In the genomic region with DNA sequence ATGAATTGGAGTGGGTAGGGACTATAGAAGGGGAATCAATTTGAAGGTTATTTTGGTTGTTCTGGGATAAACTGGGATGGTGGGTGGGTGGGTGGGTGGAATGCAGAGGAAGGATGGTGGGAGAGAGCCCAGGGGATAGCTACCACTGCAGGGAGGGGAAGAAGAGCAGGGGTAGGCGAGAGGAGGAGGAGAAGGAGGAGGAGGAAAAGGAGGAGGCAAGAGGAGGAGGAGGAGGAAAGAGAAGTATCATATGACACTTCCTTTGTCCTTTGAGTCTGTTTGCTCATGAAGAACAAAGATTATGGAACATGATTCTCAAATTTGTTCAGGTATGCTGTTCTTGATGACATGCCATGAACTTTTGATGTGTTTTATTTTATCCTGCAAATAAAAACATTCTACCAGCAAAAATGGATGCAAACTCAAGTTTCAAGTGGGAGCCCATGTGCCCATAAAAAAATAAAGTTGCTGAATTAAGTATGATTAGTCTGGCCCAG, we compare ENCODE assay signal across 29 cellular contexts. TPM values are rescaled to one million over a fixed set of nuclear protein-coding genes. Genes with fewer than 3 reads are reported as not detected.
DNase-seq lines count a peak whose midpoint lies in the region; FAIRE-seq and TF ChIP-seq lines count a peak whose summit lies in the region.
"Had no signal": no experiment of that assay in that cellular context is flagged by ENCODE, and none has a peak within 500 bp of the region (broad histone marks: within the 10 kb centered on the region; RNA-seq: fewer than 3 reads in every experiment).

No MANE protein-coding gene starts in this region.

- no peak overlapping the region for H3K4me3 ChIP-seq in H1 (ENCODE audit: extremely low read depth in 1 of 4, insufficient read depth in 2 of 4, low read depth in 3 of 4, low read length in 4 of 4)
- no peak overlapping the region for H3K4me3 ChIP-seq in vagina
- H3K4me3 ChIP-seq: BLaER1 treated with 17β-estradiol and CSF1 and Interleukin-3, amounts not matched to agents 10 nM and 100 nM; Peyer's patch had no signal

- no peaks in the 10 kb centered on the region for H4K20me1 ChIP-seq in H1 (replicated peaks in 1 of 2; ENCODE audit: control insufficient read depth in 1 of 2, insufficient read depth in 2 of 2, low read length in 2 of 2)
- H4K20me1 ChIP-seq: BLaER1 treated with 17β-estradiol and CSF1 and Interleukin-3, amounts not matched to agents 10 nM and 100 nM had no signal

- intact Hi-C loops in vagina (cut with DNase I) = no loop called here

- H2BK120ac ChIP-seq in H1 (replicated peaks; ENCODE audit: low read depth, low read length) = no peak overlapping the region

- no peak overlapping the region for H4K5ac ChIP-seq in H1 (ENCODE audit: insufficient read length, low read depth, low read length)

- no peak overlapping the region for H3K23ac ChIP-seq in H1 (ENCODE audit: insufficient read length)

- H3K4me1 ChIP-seq in H1 (replicated peaks in 1 of 4; ENCODE audit: control insufficient read depth in 3 of 4, insufficient read depth in 4 of 4, low read length in 3 of 4) (no peaks in the 10 kb centered on the region; a peak in 1 of 7 replicates), vagina (no peaks in the 10 kb centered on the region)
- H3K4me1 ChIP-seq: Peyer's patch had no signal

- H3K27ac ChIP-seq in H1 (ENCODE audit: low read depth, low read length) (no peak overlapping the region), vagina (no peak overlapping the region)
- H3K27ac ChIP-seq: BLaER1 treated with 17β-estradiol and CSF1 and Interleukin-3, amounts not matched to agents 10 nM and 100 nM; Peyer's patch had no signal

- no peaks in the 10 kb centered on the region for H3K27me3 ChIP-seq in H1 (replicated peaks in 1 of 4; ENCODE audit: control insufficient read depth in 3 of 4, extremely low read depth in 1 of 4, insufficient read depth in 3 of 4, low read length in 3 of 4)
- no peaks in the 10 kb centered on the region for H3K27me3 ChIP-seq in vagina
- H3K27me3 ChIP-seq: BLaER1 treated with 17β-estradiol and CSF1 and Interleukin-3, amounts not matched to agents 10 nM and 100 nM; Peyer's patch had no signal

- no peak overlapping the region; the same call in 1 of the 2 replicates for H3K18ac ChIP-seq in H1 (ENCODE audit: extremely low read depth, low read length)

- no peak overlapping the region for H2BK15ac ChIP-seq in H1 (ENCODE audit: low read length)

- H3K79me2 ChIP-seq in H1 (ENCODE audit: control insufficient read depth in 1 of 2, insufficient read depth in 2 of 2, low read length in 2 of 2) = no peaks in the 10 kb centered on the region

- no peak for FAIRE-seq in H1 (lab: Jason Lieb, UNC)
- FAIRE-seq: A204.1, GM12892, H54, HTR-8/SVneo had no signal

- no peak overlapping the region for H3K14ac ChIP-seq in H1 (ENCODE audit: insufficient read length)

- H2BK12ac ChIP-seq in H1 (ENCODE audit: low read depth, low read length) = no peak overlapping the region

- H3K56ac ChIP-seq in H1 (replicated peaks; ENCODE audit: insufficient read length, low read depth, low read length) = no peak overlapping the region

- H4K91ac ChIP-seq in H1 (replicated peaks; ENCODE audit: insufficient read length, low read length) = no peak overlapping the region

- H3K79me1 ChIP-seq in H1 (ENCODE audit: low read depth, low read length) = no peaks in the 10 kb centered on the region

- in situ Hi-C loops in G401 (cut with HindIII; ENCODE audit: low sequenced_read_pairs) = no loop called here

- H2BK5ac ChIP-seq in H1 (ENCODE audit: low read depth, low read length) = no peak overlapping the region

- H2AK5ac ChIP-seq in H1 (ENCODE audit: low read depth, low read length) = no peak overlapping the region

- TF ChIP-seq POLR2A in H1 (IDR thresholded peaks at IDR 0.05; ENCODE audit: control extremely low read depth in 1 of 2, low read depth in 2 of 2, low read length in 2 of 2) (no peak), vagina (IDR thresholded peaks at IDR 0.05) (no peak)

- no peak overlapping the region for H4K8ac ChIP-seq in H1 (ENCODE audit: extremely low read depth, insufficient read depth, low read length)

- H3K9me3 ChIP-seq in H1 (ENCODE audit: insufficient read depth in 2 of 2, low read depth in 1 of 2, low read length in 1 of 2) (no peaks in the 10 kb centered on the region), vagina (no peaks in the 10 kb centered on the region)
- H3K9me3 ChIP-seq: BLaER1 treated with 17β-estradiol and CSF1 and Interleukin-3, amounts not matched to agents 10 nM and 100 nM; Peyer's patch had no signal

- DNase-seq in NCI-H510A treated with DMSO at 0.1 percent for 48 hours (lab: John Stamatoyannopoulos, UW) (peak; percentile 16), NCI-H510A (lab: John Stamatoyannopoulos, UW) (no peak), NCI-H69 (lab: John Stamatoyannopoulos, UW) (peak; percentile 51), H1 (ENCODE audit: low read depth in 1 of 2, low spot score in 2 of 2) (no peak), G401 (ENCODE audit: low spot score) (no peak), vagina (ENCODE audit: extremely low spot score in 2 of 2) (no peak)
- DNase-seq in activated CD4-positive, alpha-beta T cell treated with anti-CD3 and anti-CD28 coated beads for 48 hours = no peak
- no peak for DNase-seq in NK-92 treated with Interleukin-12 subunit alpha and Interleukin-12 subunit beta, amount 100 ng/mL, for 24 hours (lab: John Stamatoyannopoulos, UW)
- DNase-seq: AML-193; CD4-positive, alpha-beta memory T cell; COR-L47; DMS79 treated with DMSO at 0.1 percent for 48 hours; KG1; NCI-H1048; NCI-H1417; NCI-H1694; NCI-H2029 treated with DMSO at 0.1 percent for 48 hours; NCI-H2171 treated with DMSO at 0.1 percent for 48 hours; NCI-H345; NCI-H524 treated with DMSO at 0.1 percent for 48 hours; OCI-M1; Peyer's patch; SHP77 treated with DMSO at 0.1 percent for 48 hours had no signal

- no peak overlapping the region for H3K4me2 ChIP-seq in H1 (ENCODE audit: insufficient read depth in 1 of 2, low read depth in 2 of 2, low read length in 2 of 2)
- H3K4me2 ChIP-seq: BLaER1 treated with 17β-estradiol and CSF1 and Interleukin-3, amounts not matched to agents 10 nM and 100 nM had no signal

- H3K23me2 ChIP-seq in H1 (ENCODE audit: low read depth, low read length) = 0 out of 2 replicates have a peak, but pooled peaks cover 1% of the 10 kb centered on the region

- no peak overlapping the region for H2BK20ac ChIP-seq in H1 (ENCODE audit: low read length)

- peak overlapping the region; percentile 91; the same call in 1 of the 2 replicates for H2AFZ ChIP-seq in H1 (ENCODE audit: low read length)

- no peak for TF ChIP-seq RAD21 in H1 (IDR thresholded peaks at IDR 0.05 in 1 of 2, conservative IDR thresholded peaks at IDR 0.05 in 1 of 2; ENCODE audit: low read depth in 2 of 2, low read length in 2 of 2)

- no peak for TF ChIP-seq CTCF in H1 (IDR thresholded peaks at IDR 0.05; ENCODE audit: control extremely low read depth in 1 of 3, insufficient read depth in 1 of 3, low read depth in 1 of 3, low read length in 3 of 3)
- no peak for TF ChIP-seq CTCF in vagina (IDR thresholded peaks at IDR 0.05)

- H3K4ac ChIP-seq in H1 (replicated peaks; ENCODE audit: insufficient read length, low read depth, low read length) = no peak overlapping the region

- no CpG with 5 or more reads among the region's 1 CpG for WGBS in H1 (ENCODE audit: extremely low coverage in 1 of 2, insufficient coverage in 1 of 2, insufficient read length in 1 of 2, insufficient replicate concordance in 2 of 2, low coverage in 1 of 2, low lambda C conversion rate in 2 of 2, missing lambda C conversion rate in 1 of 2), 2 experiments

- CTCF ChIA-PET in H1 (lab: Charles Lee; ENCODE audit: partially characterized antibody) = interaction anchor here (1.6 kb wide), 1 partner anchor 887 kb away, joined by 8 read pairs; no protein-coding TSS in a partner anchor

- no peaks in the 10 kb centered on the region for H3K36me3 ChIP-seq in H1 (ENCODE audit: control insufficient read depth in 2 of 4, insufficient read depth in 4 of 4, low read length in 3 of 4)
- no peaks in the 10 kb centered on the region for H3K36me3 ChIP-seq in vagina
- H3K36me3 ChIP-seq: BLaER1 treated with 17β-estradiol and CSF1 and Interleukin-3, amounts not matched to agents 10 nM and 100 nM; Peyer's patch had no signal

- POLR2A ChIA-PET in H1 (lab: Charles Lee; ENCODE audit: partially characterized antibody) = no interaction called here

- TF ChIP-seq EP300 in H1 (IDR thresholded peaks at IDR 0.05; ENCODE audit: borderline replicate concordance in 1 of 2, low read depth in 2 of 2, low read length in 2 of 2) = no peak

- H3K9ac ChIP-seq in H1 (replicated peaks in 1 of 4; ENCODE audit: extremely low read depth in 1 of 4, low read depth in 3 of 4, low read length in 3 of 4) = no peak overlapping the region
- H3K9ac ChIP-seq: BLaER1 treated with 17β-estradiol and CSF1 and Interleukin-3, amounts not matched to agents 10 nM and 100 nM had no signal

TF ChIP-seq in H1, 55 proteins besides CTCF, POLR2A, EP300 and RAD21 (continues in another document):
- no peak for TF ChIP-seq TAF7 (optimal IDR thresholded peaks at IDR 0.05; ENCODE audit: borderline replicate concordance, low read depth, low read length)
- TF ChIP-seq BACH1 (IDR thresholded peaks at IDR 0.05; ENCODE audit: low read length) = no peak
- no peak for TF ChIP-seq CHD2 (IDR thresholded peaks at IDR 0.05; ENCODE audit: low read length)

RNA-seq across cellular contexts. Expression of a gene that starts 4.1 kb away (rescaled TPM):
- total RNA-seq in H1 (2021; fragmentation: NEBNext Ultra II Directional; extraction: Animal tissue kit (Norgen Biotek cat#: 25700)) = 0.17 TPM in 1 of 2 replicates, not detected in the other
- polyA plus RNA-seq in H1 (2011; rRNA removed) = 0.02 TPM in 1 of 2 replicates, not detected in the other
- polyA plus RNA-seq in H1 (2011; cell fraction: cytosol; rRNA removed) = not detected
- 0.07 TPM for polyA plus RNA-seq in H1 (2011; cell fraction: nucleus; rRNA removed)
- not detected in 4 replicates for polyA plus RNA-seq in H1 (2012, experiment 1 of 2)
- not detected for polyA plus RNA-seq in H1 (2012, experiment 2 of 2)
- 0.26 TPM for polyA plus RNA-seq in H1 (2013, experiment 1 of 2)
- 0.15 TPM for polyA plus RNA-seq in H1 (2013, experiment 2 of 2)
- 0.44 TPM in 1 of 2 replicates, not detected in the other for polyA minus RNA-seq in H1 (2011; rRNA and poly(A)+ RNA removed)
- polyA minus RNA-seq in H1 (2011; cell fraction: cytosol; rRNA and poly(A)+ RNA removed) = not detected
- polyA minus RNA-seq in H1 (2011; cell fraction: nucleus; rRNA and poly(A)+ RNA removed) = not detected
- 0.61 TPM in 1 of 2 replicates, not detected in the other for total RNA-seq in G401 (2014; rRNA removed; shearing (Covaris generic))
- total RNA-seq in vagina = not detected
- total RNA-seq: CD4-positive, alpha-beta memory T cell; T-helper 1 cell treated with Interleukin-12 subunit alpha and Interleukin-12 subunit beta and Interleukin-4 antibody, amounts not matched to agents 30 ng/mL and 1 ng/mL, for 36 hours had no signal
- polyA plus RNA-seq: CD4-positive, alpha-beta memory T cell had no signal

RNA-seq across cellular contexts. Expression of a gene that starts 35.5 kb away (rescaled TPM):
- 30.2 and 34.6 TPM in 2 replicates for total RNA-seq in H1 (2021; fragmentation: NEBNext Ultra II Directional; extraction: Animal tissue kit (Norgen Biotek cat#: 25700))
- polyA plus RNA-seq in H1 (2011; rRNA removed) = 17.7 and 19.8 TPM in 2 replicates
- 18.6 TPM for polyA plus RNA-seq in H1 (2011; cell fraction: cytosol; rRNA removed)
- 15.9 TPM for polyA plus RNA-seq in H1 (2011; cell fraction: nucleus; rRNA removed)
- polyA plus RNA-seq in H1 (2012, experiment 1 of 2) = 15.6 to 30.4 TPM (median 17.9 TPM) in 4 replicates
- polyA plus RNA-seq in H1 (2012, experiment 2 of 2) = 1.9 TPM
- 16.5 TPM for polyA plus RNA-seq in H1 (2013, experiment 1 of 2)
- 16.3 TPM for polyA plus RNA-seq in H1 (2013, experiment 2 of 2)
- 40.8 and 56.3 TPM in 2 replicates for polyA minus RNA-seq in H1 (2011; rRNA and poly(A)+ RNA removed)
- 17.5 TPM for polyA minus RNA-seq in H1 (2011; cell fraction: cytosol; rRNA and poly(A)+ RNA removed)
- 57.7 TPM for polyA minus RNA-seq in H1 (2011; cell fraction: nucleus; rRNA and poly(A)+ RNA removed)
- total RNA-seq in G401 (2014; rRNA removed; shearing (Covaris generic)) = 0.37 TPM in 1 of 2 replicates, not detected in the other
- 7.9 TPM for total RNA-seq in vagina

Comparison
In these comparisons a context has a peak if more than half of its experiments do, and no peak if none do; other contexts are left out.
1. DNase-seq: peak in NCI-H510A treated with DMSO at 0.1 percent for 48 hours (single experiment) and NCI-H69 (single experiment); none in NCI-H510A (single experiment), H1 (0 of 2), activated CD4-positive, alpha-beta T cell treated with anti-CD3 and anti-CD28 coated beads for 48 hours (single experiment), G401 (single experiment), NK-92 treated with Interleukin-12 subunit alpha and Interleukin-12 subunit beta, amount 100 ng/mL, for 24 hours (single experiment) and vagina (0 of 2).